ENCODE assay signal across 9 cellular contexts in the genomic region with DNA sequence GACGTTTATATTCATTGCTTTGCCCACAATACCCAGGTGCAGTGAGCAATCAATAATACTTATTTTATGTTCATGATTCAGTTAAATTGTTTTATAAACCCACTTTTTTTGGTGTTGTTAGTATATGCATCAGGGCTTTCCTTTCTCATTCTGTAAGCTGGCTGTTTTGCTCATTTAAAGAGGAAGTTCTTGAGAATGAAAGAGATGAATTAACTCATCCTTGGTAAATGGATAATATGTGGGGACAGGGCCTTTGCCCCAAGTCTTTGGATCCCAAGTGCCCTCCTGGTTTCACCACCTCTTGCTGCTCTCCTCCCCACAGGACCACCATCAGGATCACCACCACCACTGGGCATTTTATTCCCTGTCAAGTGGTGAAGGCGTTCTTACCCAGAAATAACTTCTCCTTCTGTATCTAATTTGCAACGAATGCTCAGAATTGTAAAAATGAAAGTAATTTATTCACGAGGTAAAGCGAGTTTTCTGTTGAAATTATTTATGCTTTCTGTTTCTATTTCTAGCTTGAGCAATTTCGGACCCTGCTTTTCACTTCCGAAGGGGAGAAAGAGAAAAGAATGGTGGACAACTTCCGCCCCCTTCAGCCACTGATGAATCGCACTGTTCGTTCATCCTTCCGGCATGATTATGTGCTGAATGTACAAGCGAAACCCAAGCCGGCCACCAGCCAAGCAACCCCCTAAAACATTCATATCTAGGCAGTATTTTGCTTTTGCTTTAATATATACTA. TPM values are rescaled to one million over a fixed set of nuclear protein-coding genes. Genes with fewer than 3 reads are reported as not detected.
DNase-seq lines count a peak whose midpoint lies in the region; ATAC-seq and TF ChIP-seq lines count a peak whose summit lies in the region.
"Had no signal": no experiment of that assay in that cellular context is flagged by ENCODE, and none has a peak within 500 bp of the region (broad histone marks: within the 10 kb centered on the region; RNA-seq: fewer than 3 reads in every experiment).

No MANE protein-coding gene starts in this region.

- intact Hi-C loops in OCI-LY7 (cut with micrococcal nuclease; ENCODE audit: unreplicated experiment): no loop called here

- H3K27ac ChIP-seq in OCI-LY7 (ENCODE audit: low read depth, low read length, poor library complexity, severe bottlenecking) (peak overlapping the region; percentile 21), substantia nigra (ENCODE audit: low read depth, low read length, poor library complexity, severe bottlenecking) (no peak overlapping the region)

- peak overlapping the region; percentile 41 for H3K4me3 ChIP-seq in OCI-LY7 (ENCODE audit: low read depth, low read length, poor library complexity, severe bottlenecking)

- H2AFZ ChIP-seq in OCI-LY7 (ENCODE audit: low read length): peak overlapping the region; percentile 89; the same call in 1 of the 2 replicates

- H3K79me2 ChIP-seq in OCI-LY7 (ENCODE audit: insufficient read depth, low read depth, low read length): no peaks in the 10 kb centered on the region

- H3K4me1 ChIP-seq in OCI-LY7 (ENCODE audit: insufficient read depth, low read length, poor library complexity, severe bottlenecking): peaks cover 12% of the 10 kb centered on the region

- no peak for DNase-seq in activated CD4-positive, CD25-positive, alpha-beta regulatory T cell treated with anti-CD3 and anti-CD28 coated beads, Interleukin-2, amount 50 U/mL, for 72 hours
- DNase-seq in OCI-LY7 (ENCODE audit: low spot score) (peak; percentile 11), NCI-H1417 treated with DMSO at 0.1 percent for 48 hours (lab: John Stamatoyannopoulos, UW) (no peak), kidney tubule cell (ENCODE audit: low spot score) (no peak), substantia nigra (lab: John Stamatoyannopoulos, UW) (no peak)
- DNase-seq in stimulated activated effector memory CD8-positive, alpha-beta T cell treated with anti-CD3 and anti-CD28 coated beads, Interleukin-12 subunit alpha, Interleukin-12 subunit beta, amount 100 ng/mL, for 72 hours (ENCODE audit: low spot score in 2 of 2): peak in 1 of 2 donors; percentile 52
- DNase-seq: right cardiac atrium had no signal

- H3K4me1 Mint-ChIP-seq in stimulated activated effector memory CD8-positive, alpha-beta T cell treated with anti-CD3 and anti-CD28 coated beads, Interleukin-12 subunit alpha, Interleukin-12 subunit beta, amount 100 ng/mL, for 72 hours: no peaks in the 10 kb centered on the region

- H3K36me3 ChIP-seq in OCI-LY7 (ENCODE audit: insufficient read depth, low read length): no peaks in the 10 kb centered on the region; the same call in 1 of the 2 replicates

- ATAC-seq in activated CD4-positive, CD25-positive, alpha-beta regulatory T cell treated with anti-CD3 and anti-CD28 coated beads, Interleukin-2, amount 50 U/mL, for 24 hours: peak; percentile 70 to 78
- ATAC-seq in HG02798 (IDR thresholded peaks at IDR 0.05; ENCODE audit: poor library complexity, unreplicated experiment): peak; percentile 89
- peak; percentile 80 for ATAC-seq in stimulated activated effector memory CD8-positive, alpha-beta T cell treated with anti-CD3 and anti-CD28 coated beads, Interleukin-12 subunit alpha, Interleukin-12 subunit beta, amount 100 ng/mL, for 72 hours
- ATAC-seq: right cardiac atrium had no signal

- no peaks in the 10 kb centered on the region for H4K20me1 ChIP-seq in OCI-LY7 (ENCODE audit: insufficient read depth, low read length)

- CTCF ChIA-PET in OCI-LY7 (lab: Charles Lee; ENCODE audit: unreplicated experiment): no interaction called here

- no peaks in the 10 kb centered on the region for H3K9me3 ChIP-seq in OCI-LY7 (ENCODE audit: low read length)

- peak overlapping the region; percentile 93 for H3K27ac Mint-ChIP-seq in stimulated activated effector memory CD8-positive, alpha-beta T cell treated with anti-CD3 and anti-CD28 coated beads, Interleukin-12 subunit alpha, Interleukin-12 subunit beta, amount 100 ng/mL, for 72 hours

- H3K9me2 ChIP-seq in OCI-LY7 (ENCODE audit: insufficient read depth, low read length): no peaks in the 10 kb centered on the region

- peak overlapping the region; percentile 78 for H3K4me3 Mint-ChIP-seq in stimulated activated effector memory CD8-positive, alpha-beta T cell treated with anti-CD3 and anti-CD28 coated beads, Interleukin-12 subunit alpha, Interleukin-12 subunit beta, amount 100 ng/mL, for 72 hours

- H3K4me2 ChIP-seq in OCI-LY7 (ENCODE audit: low read length): peak overlapping the region; percentile 70

- 0 out of 2 replicates have a peak, but pooled peaks have one; percentile 17 for TF ChIP-seq CTCF in OCI-LY7 (conservative IDR thresholded peaks at IDR 0.05; ENCODE audit: low read length)

- POLR2A ChIA-PET in OCI-LY7 (lab: Charles Lee): interaction anchor here (0.7 to 2.1 kb wide), 4 partner anchors 9 to 487 kb away, joined by 3 to 15 read pairs (median 3); partner anchors contain the start of gene ZRSR2

- no TSS peak for BruUV-seq in OCI-LY7 (replicated peaks; lab: Mats Ljungman, UMichigan)

- H3K36me3 Mint-ChIP-seq in stimulated activated effector memory CD8-positive, alpha-beta T cell treated with anti-CD3 and anti-CD28 coated beads, Interleukin-12 subunit alpha, Interleukin-12 subunit beta, amount 100 ng/mL, for 72 hours: peaks cover 52% of the 10 kb centered on the region

- no peaks in the 10 kb centered on the region for H3K9me3 Mint-ChIP-seq in stimulated activated effector memory CD8-positive, alpha-beta T cell treated with anti-CD3 and anti-CD28 coated beads, Interleukin-12 subunit alpha, Interleukin-12 subunit beta, amount 100 ng/mL, for 72 hours

RNA-seq across cellular contexts. Expression of gene ZRSR2, which starts 8.1 kb away (rescaled TPM):
- total RNA-seq in OCI-LY7 (2014; rRNA removed; shearing (Covaris generic)): 6.2 and 6.5 TPM in 2 replicates
- total RNA-seq in OCI-LY7 (2022): 13.7 and 14.0 TPM in 2 replicates

RNA-seq across cellular contexts. Expression of gene CA5B, which starts 44.1 kb away (rescaled TPM):
- 0.85 and 3.1 TPM in 2 replicates for total RNA-seq in OCI-LY7 (2014; rRNA removed; shearing (Covaris generic))
- total RNA-seq in OCI-LY7 (2022): 6.0 and 6.2 TPM in 2 replicates
